ENCODE assay signal across 8 cellular contexts in the genomic region with DNA sequence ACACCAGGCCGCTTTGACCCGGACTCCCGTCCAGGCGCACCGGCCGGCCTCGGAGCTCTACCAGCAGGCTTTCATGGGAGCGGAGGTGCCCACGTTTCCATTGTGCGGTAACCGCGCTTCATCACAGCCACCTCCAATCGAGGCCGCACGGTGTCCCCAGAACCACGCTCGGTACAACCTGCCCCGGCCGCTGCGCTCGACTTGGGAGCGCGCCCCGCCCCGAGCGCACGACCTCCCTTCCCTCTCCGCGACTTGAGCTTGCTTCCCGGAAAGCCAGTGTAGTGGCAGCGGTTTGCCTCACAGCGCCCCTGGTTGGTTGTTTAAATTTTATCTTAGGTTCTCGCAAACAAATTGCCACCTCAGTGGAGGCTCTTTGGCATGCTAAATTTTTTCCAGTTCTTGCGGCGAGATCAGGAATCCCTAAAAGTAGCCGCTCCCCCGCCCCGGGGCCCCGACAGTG. TPM values are rescaled to one million over a fixed set of nuclear protein-coding genes. Genes with fewer than 3 reads are reported as not detected.
A peak's percentile ranks its signal among the peaks of the same experiment; 100 is the strongest.
DNase-seq lines count a peak whose midpoint lies in the region; ATAC-seq, FAIRE-seq and TF ChIP-seq lines count a peak whose summit lies in the region.

No MANE protein-coding gene starts in this region.

- H3K4me1 ChIP-seq in astrocyte (ENCODE audit: insufficient read depth, low read length) (peaks cover 9% of the 10 kb centered on the region), iPS-18a (ENCODE audit: control insufficient read depth, low read depth, low read length) (peaks cover 31% of the 10 kb centered on the region), skeletal muscle satellite cell (ENCODE audit: control insufficient read depth, insufficient read depth, low read length) (peaks cover 30% of the 10 kb centered on the region)

- FAIRE-seq in astrocyte (lab: Jason Lieb, UNC): no peak

- peak overlapping the region; percentile 86 for H3K9ac ChIP-seq in astrocyte (ENCODE audit: low read length)
- H3K9ac ChIP-seq in iPS-18a (ENCODE audit: low read length): no peak overlapping the region
- H3K9ac ChIP-seq in skeletal muscle satellite cell (ENCODE audit: low read depth, low read length): peak overlapping the region; percentile 32

- H3K4me1 Mint-ChIP-seq in astrocyte (ENCODE audit: low read depth, unreplicated experiment): peaks cover 5% of the 10 kb centered on the region

- H3K4me3 ChIP-seq in AG09309 (ENCODE audit: control insufficient read depth, low read depth, low read length) (peak overlapping the region; percentile 32), astrocyte (ENCODE audit: insufficient read depth, low read depth, low read length) (peak overlapping the region; percentile 41), iPS-18a (ENCODE audit: low read length) (peak overlapping the region; percentile 55), skeletal muscle satellite cell (ENCODE audit: low read length) (peak overlapping the region; percentile 69)

- H4K20me1 ChIP-seq in astrocyte (ENCODE audit: insufficient read depth, low read length): peaks cover 8% of the 10 kb centered on the region

- H2AFZ ChIP-seq in astrocyte (ENCODE audit: low read depth, low read length): peak overlapping the region; percentile 61

- H3K9me3 ChIP-seq in astrocyte (ENCODE audit: insufficient read depth, low read depth, low read length) (no peaks in the 10 kb centered on the region), iPS-18a (ENCODE audit: control insufficient read depth, low read depth, low read length) (no peaks in the 10 kb centered on the region), skeletal muscle satellite cell (replicated peaks; ENCODE audit: low read length) (peaks cover 3% of the 10 kb centered on the region)

- H3K27ac ChIP-seq in astrocyte (ENCODE audit: low read depth, low read length): peak overlapping the region; percentile 70
- H3K27ac ChIP-seq in iPS-18a (ENCODE audit: low read length): no peak overlapping the region

- H3K27me3 Mint-ChIP-seq in astrocyte (ENCODE audit: low read depth, unreplicated experiment): peaks cover 43% of the 10 kb centered on the region

- TF ChIP-seq CTCF in AG09309 (IDR thresholded peaks at IDR 0.05; ENCODE audit: control insufficient read depth, insufficient read depth, low read depth, low read length, missing control alignments) (peak; percentile 48), astrocyte (IDR thresholded peaks at IDR 0.05; ENCODE audit: insufficient read depth, low read depth, low read length) (peak; percentile 17)

- peaks cover 5% of the 10 kb centered on the region for H3K9me3 Mint-ChIP-seq in astrocyte (ENCODE audit: unreplicated experiment)

- H3K4me2 ChIP-seq in astrocyte (ENCODE audit: low read length): peak overlapping the region; percentile 89
- peak overlapping the region; percentile 92 for H3K4me2 ChIP-seq in skeletal muscle satellite cell (ENCODE audit: low read length)

- ATAC-seq in GM18498 (IDR thresholded peaks at IDR 0.05; ENCODE audit: unreplicated experiment) (peak; percentile 44), HG03095 (IDR thresholded peaks at IDR 0.05; ENCODE audit: unreplicated experiment) (peak; percentile 43)

- H3K27me3 ChIP-seq in astrocyte (ENCODE audit: insufficient read depth, low read length) (peaks cover 36% of the 10 kb centered on the region), iPS-18a (ENCODE audit: control insufficient read depth, insufficient read depth, low read length) (peaks cover 75% of the 10 kb centered on the region), skeletal muscle satellite cell (ENCODE audit: control insufficient read depth, insufficient read depth, low read length) (peaks cover 66% of the 10 kb centered on the region)

- H3K36me3 ChIP-seq in astrocyte (ENCODE audit: insufficient read depth, low read length) (no peaks in the 10 kb centered on the region), iPS-18a (ENCODE audit: control insufficient read depth, low read depth, low read length) (no peaks in the 10 kb centered on the region), skeletal muscle satellite cell (ENCODE audit: insufficient read depth, low read length) (peaks cover 5% of the 10 kb centered on the region)

- DNase-seq in AG09309 (ENCODE audit: low read depth) (peak; percentile 80), NCI-H82 treated with DMSO at 0.1 percent for 48 hours (lab: John Stamatoyannopoulos, UW; ENCODE audit: unreplicated experiment) (peak; percentile 79), astrocyte (ENCODE audit: low read depth) (peak; percentile 78), occipital lobe (lab: John Stamatoyannopoulos, UW) (no peak)

- peaks cover 16% of the 10 kb centered on the region for H3K79me2 ChIP-seq in astrocyte (ENCODE audit: insufficient read depth, low read length)

- peaks cover 2% of the 10 kb centered on the region for H3K36me3 Mint-ChIP-seq in astrocyte (ENCODE audit: low read depth, unreplicated experiment)

- H3K27ac Mint-ChIP-seq in astrocyte (ENCODE audit: unreplicated experiment): peak overlapping the region; percentile 91

- H3K4me3 Mint-ChIP-seq in astrocyte (ENCODE audit: unreplicated experiment): peak overlapping the region; percentile 83

RNA-seq across cellular contexts. Expression of gene CYP1B1, which starts 0.3 kb away (rescaled TPM):
- total RNA-seq in astrocyte: 12.9 and 20.8 TPM in 2 replicates
- 50.7 and 66.7 TPM in 2 replicates for total RNA-seq in skeletal muscle satellite cell (2012; rRNA removed)
- total RNA-seq in occipital lobe: 7.8 TPM
